ENCODE assay signal across 3 cellular contexts in genomic region chr20:4327956-4328355, GRCh38.
"Had no signal": no experiment of that assay in that cellular context is flagged by ENCODE, and none has a peak within 500 bp of the region (broad histone marks: within the 10 kb centered on the region; RNA-seq: fewer than 3 reads in every experiment).

No MANE protein-coding gene starts in this region.

- H3K4me1 Mint-ChIP-seq: GM23338, H9 had no signal

- DNase-seq: H9, HCEC 1CT had no signal

- H3K4me3 Mint-ChIP-seq: GM23338, H9 had no signal

- H3K9me3 Mint-ChIP-seq: H9 had no signal

- H3K27ac Mint-ChIP-seq: GM23338, H9 had no signal
